Comparison of ENCODE assay signal across 8 cellular contexts in the genomic region with DNA sequence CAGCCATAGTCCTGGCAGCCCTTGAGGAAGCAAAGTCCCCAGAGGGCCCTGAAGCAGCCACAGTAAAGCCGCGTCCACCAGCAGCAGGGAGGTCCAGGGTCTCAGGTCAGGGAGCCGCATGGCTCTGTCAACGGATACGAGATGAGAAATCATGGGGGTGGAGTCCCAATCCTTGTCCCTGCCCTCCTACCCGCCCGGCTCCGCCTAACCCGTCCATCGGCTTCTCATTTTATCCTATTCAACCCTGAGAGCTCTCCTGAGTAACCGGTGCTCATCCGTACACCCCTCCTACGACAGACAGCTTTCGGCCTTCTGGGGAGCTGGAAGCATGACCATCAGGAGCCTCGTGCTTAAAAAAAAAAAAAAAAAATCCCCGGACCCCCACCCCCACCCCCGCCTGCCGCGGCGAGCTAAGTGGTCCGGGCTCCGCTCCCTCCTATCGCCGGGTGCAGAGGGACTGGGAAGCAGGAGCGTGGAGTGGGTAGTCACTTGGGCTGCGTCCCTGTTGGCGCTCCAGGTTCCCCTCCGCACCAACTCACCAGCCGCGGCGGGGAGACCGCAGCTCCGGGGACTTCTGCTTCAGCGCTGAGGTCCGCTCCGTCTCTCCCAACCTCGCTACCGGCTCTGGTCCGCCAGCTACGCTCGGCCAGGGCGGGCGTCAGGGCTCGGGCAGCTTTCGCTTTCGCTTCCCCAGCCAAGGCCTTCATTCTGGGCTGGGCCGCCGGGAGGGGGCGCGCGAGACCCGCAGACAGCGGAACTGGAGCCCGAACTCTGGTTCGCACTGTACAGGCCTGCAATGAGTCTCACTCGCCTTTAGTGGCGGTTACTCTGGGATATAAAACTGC. TPM values are rescaled to one million over a fixed set of nuclear protein-coding genes. Genes with fewer than 3 reads are reported as not detected.
A peak's percentile ranks its signal among the peaks of the same experiment; 100 is the strongest.
DNase-seq lines count a peak whose midpoint lies in the region; TF ChIP-seq lines count a peak whose summit lies in the region.

A gene (minus strand): TSS at position 626 of the 845 bp plus-strand sequence. CDS start 506 bp downstream, at position 120.

- H3K27ac ChIP-seq in neural progenitor cell = no peak within 1 kb of the TSS
- peak within 1 kb of the TSS; percentile 84 for H3K27ac ChIP-seq in stomach smooth muscle (ENCODE audit: low read length)

- DNase-seq in GF-D8 (lab: John Stamatoyannopoulos, UW) (peak; percentile 74), HAP-1 (ENCODE audit: low spot score in 2 of 2) (peak; percentile 90 to 96), MG63 (peak; percentile 100), SIG-M5 (lab: John Stamatoyannopoulos, UW) (peak; percentile 51), activated gamma-delta T cell (lab: John Stamatoyannopoulos, UW) (peak; percentile 96), fibroblast of villous mesenchyme (ENCODE audit: low read depth) (peak; percentile 94), neural progenitor cell (ENCODE audit: low spot score) (peak; percentile 95)

- in situ Hi-C loops in HAP-1 (cut with MboI; ENCODE audit: low sequenced_read_pairs) = no loop called here

- H3K79me2 ChIP-seq in neural progenitor cell (ENCODE audit: low read depth) = no peaks in the 10 kb centered on the region

- H2AFZ ChIP-seq in neural progenitor cell (replicated peaks) = peak within 1 kb of the TSS; percentile 66

- H3K4me3 ChIP-seq in HAP-1 (peak within 1 kb of the TSS; percentile 81), MG63 (peak within 1 kb of the TSS; percentile 85), fibroblast of villous mesenchyme (ENCODE audit: low read depth, low read length) (peak within 1 kb of the TSS; percentile 89), neural progenitor cell (peak within 1 kb of the TSS; percentile 67), stomach smooth muscle (ENCODE audit: low read length in 2 of 2) (peak within 1 kb of the TSS; percentile 55 to 89)

- peaks cover 5% of the 10 kb centered on the region for H3F3A ChIP-seq in neural progenitor cell (ENCODE audit: low read depth)

- no peaks in the 10 kb centered on the region for H4K20me1 ChIP-seq in neural progenitor cell (ENCODE audit: low read depth)

- H3K9me3 Mint-ChIP-seq in neural progenitor cell = no peaks in the 10 kb centered on the region

- H3K4me3 Mint-ChIP-seq in neural progenitor cell = peak within 1 kb of the TSS; percentile 90

- H3K9ac ChIP-seq in neural progenitor cell = no peak within 1 kb of the TSS
- peak within 1 kb of the TSS; percentile 52 to 79 for H3K9ac ChIP-seq in stomach smooth muscle (ENCODE audit: low read length in 2 of 2)

- peaks cover 6% of the 10 kb centered on the region for H3K36me3 ChIP-seq in HAP-1 (replicated peaks)
- peaks cover 81% of the 10 kb centered on the region for H3K36me3 ChIP-seq in MG63
- H3K36me3 ChIP-seq in neural progenitor cell = no peaks in the 10 kb centered on the region
- peaks cover 4 to 19% of the 10 kb centered on the region in 2 donors for H3K36me3 ChIP-seq in stomach smooth muscle (ENCODE audit: control insufficient read depth in 2 of 2, insufficient read depth in 2 of 2, low read length in 2 of 2)

- no peaks in the 10 kb centered on the region for H3K9me3 ChIP-seq in HAP-1
- no peaks in the 10 kb centered on the region for H3K9me3 ChIP-seq in MG63
- no peaks in the 10 kb centered on the region for H3K9me3 ChIP-seq in neural progenitor cell (ENCODE audit: low read depth)
- no peaks in the 10 kb centered on the region for H3K9me3 ChIP-seq in stomach smooth muscle (ENCODE audit: control insufficient read depth in 2 of 2, low read length in 2 of 2)

- H3K4me1 Mint-ChIP-seq in neural progenitor cell = peaks cover 6% of the 10 kb centered on the region

- peaks cover 16% of the 10 kb centered on the region for H3K4me1 ChIP-seq in HAP-1
- peaks cover 5% of the 10 kb centered on the region for H3K4me1 ChIP-seq in neural progenitor cell
- H3K4me1 ChIP-seq in stomach smooth muscle (ENCODE audit: control insufficient read depth, insufficient read depth, low read length) = peaks cover 16% of the 10 kb centered on the region

- H3K27me3 Mint-ChIP-seq in neural progenitor cell (ENCODE audit: insufficient read depth, low read depth) = peaks cover 29% of the 10 kb centered on the region

- peak within 1 kb of the TSS; percentile 71 for H3K4me2 ChIP-seq in neural progenitor cell

- H3K27ac Mint-ChIP-seq in neural progenitor cell = peak within 1 kb of the TSS; percentile 40

- no peaks in the 10 kb centered on the region for H3K27me3 ChIP-seq in HAP-1 (ENCODE audit: low read depth)
- no peaks in the 10 kb centered on the region for H3K27me3 ChIP-seq in MG63
- peaks cover 33% of the 10 kb centered on the region for H3K27me3 ChIP-seq in neural progenitor cell
- no peaks in the 10 kb centered on the region for H3K27me3 ChIP-seq in stomach smooth muscle (ENCODE audit: control insufficient read depth in 1 of 2, insufficient read depth in 2 of 2, low read length in 2 of 2)

- TF ChIP-seq CTCF in fibroblast of villous mesenchyme (IDR thresholded peaks at IDR 0.05; ENCODE audit: insufficient read depth, low read depth, low read length) = peak; percentile 93
- peak; percentile 98 for TF ChIP-seq CTCF in neural progenitor cell (IDR thresholded peaks at IDR 0.05)

- no peaks in the 10 kb centered on the region for H3K36me3 Mint-ChIP-seq in neural progenitor cell

RNA-seq across cellular contexts. Expression of the gene that starts here (rescaled TPM):
- total RNA-seq in MG63 (2014; rRNA removed; shearing (Covaris generic); ENCODE audit: low replicate concordance) = 87.2 and 112 TPM in 2 replicates
- total RNA-seq in fibroblast of villous mesenchyme = 20.6 and 33.7 TPM in 2 replicates
- 2.8 and 2.9 TPM in 2 replicates for total RNA-seq in neural progenitor cell (ENCODE audit: low replicate concordance)
